ENCODE assay signal across 10 cellular contexts in the genomic region with DNA sequence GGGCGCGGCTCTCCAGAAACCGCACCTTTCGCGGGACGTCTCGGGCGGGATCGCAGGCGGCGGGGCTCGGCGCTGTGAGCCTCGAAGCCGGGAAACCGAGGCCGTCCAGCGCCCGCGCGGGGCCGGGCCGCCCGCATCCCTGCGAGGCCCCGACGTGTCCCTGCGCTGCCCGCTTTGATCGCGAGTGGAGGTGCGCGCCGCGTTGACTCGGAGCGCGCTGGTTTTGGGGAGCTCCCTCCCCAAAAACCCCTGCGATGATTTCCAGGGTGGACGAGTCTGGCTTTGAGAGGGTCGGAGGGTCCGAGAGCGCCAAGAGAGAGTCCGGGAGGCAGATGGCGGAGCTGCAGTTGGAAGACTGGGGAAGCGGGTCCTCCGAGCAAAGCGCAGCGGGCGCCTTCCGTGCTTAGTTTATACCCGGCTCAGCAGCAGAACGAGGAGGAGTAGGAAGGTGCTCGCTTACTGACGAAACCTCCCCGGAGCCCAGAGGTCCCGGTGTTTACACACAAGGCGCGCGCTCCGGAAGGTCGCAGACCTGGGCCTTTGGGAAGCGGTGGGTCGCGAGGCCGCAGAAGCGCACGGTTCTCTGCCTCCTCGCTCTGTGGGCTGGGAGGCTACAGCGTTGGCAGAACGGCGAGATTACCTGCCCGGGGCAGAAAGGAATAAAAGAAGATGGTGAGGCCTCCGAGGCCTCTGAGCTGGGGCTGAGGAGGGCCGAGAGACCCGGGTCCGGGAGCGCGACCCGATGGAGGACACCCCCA. TPM values are rescaled to one million over a fixed set of nuclear protein-coding genes. Genes with fewer than 3 reads are reported as not detected.
A peak's percentile ranks its signal among the peaks of the same experiment; 100 is the strongest.
DNase-seq lines count a peak whose midpoint lies in the region; ATAC-seq and TF ChIP-seq lines count a peak whose summit lies in the region.
"Had no signal": no experiment of that assay in that cellular context is flagged by ENCODE, and none has a peak within 500 bp of the region (broad histone marks: within the 10 kb centered on the region; RNA-seq: fewer than 3 reads in every experiment).

No MANE protein-coding gene starts in this region.

- H3K4me3 Mint-ChIP-seq in GM23338 = peak overlapping the region; percentile 85
- H3K4me3 Mint-ChIP-seq in activated T-helper 17 cell treated with anti-CD3 and anti-CD28 coated beads, Interleukin-2, amount 50 U/mL, for 72 hours = peak overlapping the region; percentile 23

- no peaks in the 10 kb centered on the region for H3K79me2 ChIP-seq in GM23338 (replicated peaks; ENCODE audit: insufficient read depth)

- no peak overlapping the region for H3K27ac ChIP-seq in GM23338 (ENCODE audit: low read depth)
- no peak overlapping the region for H3K27ac ChIP-seq in right cardiac atrium (ENCODE audit: low read length)

- no peaks in the 10 kb centered on the region for H3K36me3 ChIP-seq in GM23338 (ENCODE audit: insufficient read depth)

- DNase-seq in GM23338 (ENCODE audit: low spot score) (peak; percentile 63), right cardiac atrium (no peak), skeletal muscle cell (ENCODE audit: low read depth) (no peak), NOMO-1 treated with DMSO at 0.1 percent for 48 hours (lab: John Stamatoyannopoulos, UW; ENCODE audit: unreplicated experiment) (no peak), NCI-H1105 treated with DMSO at 0.1 percent for 48 hours (lab: John Stamatoyannopoulos, UW) (no peak), A172 (ENCODE audit: low spot score) (no peak), amygdala (lab: John Stamatoyannopoulos, UW) (no peak)
- DNase-seq: Karpas-422 had no signal

- H3K4me3 ChIP-seq in GM23338 (peak overlapping the region; percentile 76), right cardiac atrium (ENCODE audit: low read length) (peak overlapping the region; percentile 83), skeletal muscle cell (ENCODE audit: low read depth, low read length) (peak overlapping the region; percentile 51)

- H3K9me3 Mint-ChIP-seq in GM23338 = 0 out of 3 replicates have a peak, but pooled peaks cover 2% of the 10 kb centered on the region
- no peaks in the 10 kb centered on the region for H3K9me3 Mint-ChIP-seq in activated T-helper 17 cell treated with anti-CD3 and anti-CD28 coated beads, Interleukin-2, amount 50 U/mL, for 72 hours

- peaks cover 73% of the 10 kb centered on the region for H3K27me3 ChIP-seq in GM23338 (ENCODE audit: insufficient read depth)
- H3K27me3 ChIP-seq in right cardiac atrium (ENCODE audit: control insufficient read depth, insufficient read depth) = no peaks in the 10 kb centered on the region

- peak overlapping the region; percentile 98 for H2AFZ ChIP-seq in GM23338

- peak overlapping the region; percentile 94 for H3K4me2 ChIP-seq in GM23338

- H3K27ac Mint-ChIP-seq in GM23338 = no peak overlapping the region
- no peak overlapping the region for H3K27ac Mint-ChIP-seq in activated T-helper 17 cell treated with anti-CD3 and anti-CD28 coated beads, Interleukin-2, amount 50 U/mL, for 72 hours

- intact Hi-C loops in right cardiac atrium (cut with DNase I) = no loop called here

- H3F3A ChIP-seq in GM23338 (replicated peaks; ENCODE audit: low read depth) = peaks cover 8% of the 10 kb centered on the region; the same call in 1 of the 2 replicates

- peaks cover 53% of the 10 kb centered on the region for H3K27me3 Mint-ChIP-seq in GM23338 (ENCODE audit: insufficient read depth, low read depth, poor library complexity)
- H3K27me3 Mint-ChIP-seq in activated T-helper 17 cell treated with anti-CD3 and anti-CD28 coated beads, Interleukin-2, amount 50 U/mL, for 72 hours = peaks cover 60% of the 10 kb centered on the region

- ATAC-seq in GM23338 = peak; percentile 63
- no peak for ATAC-seq in activated T-helper 17 cell treated with anti-CD3 and anti-CD28 coated beads, Interleukin-2, amount 50 U/mL, for 72 hours (replicated peaks)
- peak in 1 of 2 donors; percentile 29 for ATAC-seq in right cardiac atrium

- H3K4me1 ChIP-seq in GM23338 (ENCODE audit: insufficient read depth) (peaks cover 16% of the 10 kb centered on the region), right cardiac atrium (ENCODE audit: control insufficient read depth, insufficient read depth, low read length) (no peaks in the 10 kb centered on the region)

- H3K9me2 ChIP-seq in GM23338 (ENCODE audit: insufficient read depth) = no peaks in the 10 kb centered on the region

- TF ChIP-seq CTCF in GM23338 (conservative IDR thresholded peaks at IDR 0.05; ENCODE audit: low read depth in 2 of 2) = no peak

- 14% methylated on average over 80 of the region's 80 CpGs for WGBS in right cardiac atrium

- H3K9me3 ChIP-seq in right cardiac atrium (ENCODE audit: control insufficient read depth, low read length) = no peaks in the 10 kb centered on the region

- no peaks in the 10 kb centered on the region; the same call in 2 of the 3 replicates for H3K36me3 Mint-ChIP-seq in GM23338 (ENCODE audit: low read depth)
- H3K36me3 Mint-ChIP-seq in activated T-helper 17 cell treated with anti-CD3 and anti-CD28 coated beads, Interleukin-2, amount 50 U/mL, for 72 hours (ENCODE audit: low read depth) = no peaks in the 10 kb centered on the region

- no peaks in the 10 kb centered on the region for H4K20me1 ChIP-seq in GM23338 (replicated peaks; ENCODE audit: insufficient read depth)

- H3K4me1 Mint-ChIP-seq in GM23338 = peaks cover 28% of the 10 kb centered on the region
- peaks cover 4% of the 10 kb centered on the region for H3K4me1 Mint-ChIP-seq in activated T-helper 17 cell treated with anti-CD3 and anti-CD28 coated beads, Interleukin-2, amount 50 U/mL, for 72 hours

TF ChIP-seq in GM23338, 12 proteins besides CTCF, POLR2A, EP300 and RAD21:
- no peak for TF ChIP-seq ZNF331 (CRISPR knock-in tag; IDR thresholded peaks at IDR 0.05; ENCODE audit: low read depth)
- TF ChIP-seq EZH2phosphoT487 (IDR thresholded peaks at IDR 0.05; ENCODE audit: unreplicated experiment) = peak; percentile 59
- TF ChIP-seq NANOG (IDR thresholded peaks at IDR 0.05; ENCODE audit: borderline replicate concordance) = no peak
- TF ChIP-seq, protein P1, sequence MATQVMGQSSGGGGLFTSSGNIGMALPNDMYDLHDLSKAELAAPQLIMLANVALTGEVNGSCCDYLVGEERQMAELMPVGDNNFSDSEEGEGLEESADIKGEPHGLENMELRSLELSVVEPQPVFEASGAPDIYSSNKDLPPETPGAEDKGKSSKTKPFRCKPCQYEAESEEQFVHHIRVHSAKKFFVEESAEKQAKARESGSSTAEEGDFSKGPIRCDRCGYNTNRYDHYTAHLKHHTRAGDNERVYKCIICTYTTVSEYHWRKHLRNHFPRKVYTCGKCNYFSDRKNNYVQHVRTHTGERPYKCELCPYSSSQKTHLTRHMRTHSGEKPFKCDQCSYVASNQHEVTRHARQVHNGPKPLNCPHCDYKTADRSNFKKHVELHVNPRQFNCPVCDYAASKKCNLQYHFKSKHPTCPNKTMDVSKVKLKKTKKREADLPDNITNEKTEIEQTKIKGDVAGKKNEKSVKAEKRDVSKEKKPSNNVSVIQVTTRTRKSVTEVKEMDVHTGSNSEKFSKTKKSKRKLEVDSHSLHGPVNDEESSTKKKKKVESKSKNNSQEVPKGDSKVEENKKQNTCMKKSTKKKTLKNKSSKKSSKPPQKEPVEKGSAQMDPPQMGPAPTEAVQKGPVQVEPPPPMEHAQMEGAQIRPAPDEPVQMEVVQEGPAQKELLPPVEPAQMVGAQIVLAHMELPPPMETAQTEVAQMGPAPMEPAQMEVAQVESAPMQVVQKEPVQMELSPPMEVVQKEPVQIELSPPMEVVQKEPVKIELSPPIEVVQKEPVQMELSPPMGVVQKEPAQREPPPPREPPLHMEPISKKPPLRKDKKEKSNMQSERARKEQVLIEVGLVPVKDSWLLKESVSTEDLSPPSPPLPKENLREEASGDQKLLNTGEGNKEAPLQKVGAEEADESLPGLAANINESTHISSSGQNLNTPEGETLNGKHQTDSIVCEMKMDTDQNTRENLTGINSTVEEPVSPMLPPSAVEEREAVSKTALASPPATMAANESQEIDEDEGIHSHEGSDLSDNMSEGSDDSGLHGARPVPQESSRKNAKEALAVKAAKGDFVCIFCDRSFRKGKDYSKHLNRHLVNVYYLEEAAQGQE (IDR thresholded peaks at IDR 0.05; ENCODE audit: unreplicated experiment) = no peak
- peak; percentile 90 for TF ChIP-seq EZH2 (IDR thresholded peaks at IDR 0.05; ENCODE audit: low read depth, unreplicated experiment)

RNA-seq across cellular contexts. Expression of a gene that starts 0.7 kb away (rescaled TPM):
- 19.8 and 27.9 TPM in 2 replicates for total RNA-seq in GM23338 (2014; rRNA removed; shearing (Covaris generic))
- polyA plus RNA-seq in GM23338 (2016; fragmentation: Nextera tagmentation; extraction: Ambion mirVana) = 2.8 and 4.0 TPM in 2 replicates
- not detected for total RNA-seq in activated T-helper 17 cell treated with anti-CD3 and anti-CD28 coated beads, Interleukin-2, amount 50 U/mL, for 72 hours
- 10 to 100 TPM in 1 of 4 donors, 1 to 10 TPM in 3; 8.4 to 10.3 (median 9.2) TPM for total RNA-seq in right cardiac atrium
- polyA plus RNA-seq in right cardiac atrium = 8.3 TPM
- total RNA-seq in A172 (2014; rRNA removed; shearing (Covaris generic)) = 17.3 and 17.6 TPM in 2 replicates
- total RNA-seq: myocyte had no signal

RNA-seq across cellular contexts. Expression of a gene that starts 38.8 kb away (rescaled TPM):
- total RNA-seq in GM23338 (2014; rRNA removed; shearing (Covaris generic)) = 2.6 and 4.4 TPM in 2 replicates
- polyA plus RNA-seq in GM23338 (2016; fragmentation: Nextera tagmentation; extraction: Ambion mirVana) = 4.1 and 4.5 TPM in 2 replicates
- total RNA-seq in activated T-helper 17 cell treated with anti-CD3 and anti-CD28 coated beads, Interleukin-2, amount 50 U/mL, for 72 hours = under 1 TPM; 0.74 to 0.82 TPM
- 1 to 10 TPM; 4.4 to 7.6 (median 6.2) TPM for total RNA-seq in right cardiac atrium
- polyA plus RNA-seq in right cardiac atrium = 2.9 TPM
- total RNA-seq in A172 (2014; rRNA removed; shearing (Covaris generic)) = 1.9 and 5.3 TPM in 2 replicates

Comparison
In these comparisons a context has a peak if more than half of its experiments do, and no peak if none do; other contexts are left out.
1. RNA of a gene that starts 0.7 kb away (total RNA-seq): 19.8 to 27.9 TPM in GM23338, 17.3 to 17.6 TPM in A172 and 8.4 to 10.3 TPM in right cardiac atrium; not detected in activated T-helper 17 cell treated with anti-CD3 and anti-CD28 coated beads, Interleukin-2, amount 50 U/mL, for 72 hours; every median in the first group is over 4 times any median in the second.
2. Peak in every context shown above with its lines, with median percentiles within 50 percentile points of each other: H3K4me3 ChIP-seq.